In the genomic region with DNA sequence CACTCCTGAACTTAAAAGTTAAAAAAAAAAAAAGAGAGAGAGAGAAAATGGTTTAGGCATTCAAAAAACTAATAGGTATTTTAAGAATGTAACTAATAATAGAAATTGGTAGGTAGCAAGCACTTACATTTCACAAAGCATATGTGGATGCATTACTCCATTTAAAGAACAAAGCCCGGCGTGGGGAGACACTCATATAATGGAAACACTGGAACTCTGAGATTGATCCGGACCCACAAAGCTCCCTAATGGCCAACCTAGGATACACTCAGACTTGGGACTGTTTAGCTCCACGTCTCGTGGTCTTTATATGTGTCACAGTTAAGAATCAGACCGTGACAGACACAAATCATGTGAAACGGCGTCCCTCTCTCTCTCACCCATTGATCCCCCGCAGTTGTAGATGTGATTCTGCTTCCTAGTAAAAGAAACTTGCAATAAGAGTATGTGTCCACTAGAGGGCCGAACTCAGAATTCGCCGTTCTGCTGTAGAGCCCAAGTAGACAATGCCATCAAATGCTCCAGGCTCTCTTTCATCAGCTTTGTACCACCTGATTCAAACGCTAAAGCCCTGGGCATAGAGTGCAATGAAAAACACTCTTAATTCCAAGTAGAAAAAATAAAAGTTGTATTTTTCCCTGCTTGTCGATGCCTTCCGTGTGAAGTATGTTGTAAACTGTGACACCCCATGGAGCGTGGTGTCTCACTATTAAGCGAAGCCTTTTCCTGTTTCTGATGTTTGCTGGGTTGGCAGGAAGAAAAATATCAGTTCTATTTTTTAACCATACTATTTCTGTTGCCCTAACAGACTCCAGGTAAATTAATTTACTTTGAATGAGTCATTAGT, we compare ENCODE assay signal across 8 cellular contexts.
DNase-seq lines count a peak whose midpoint lies in the region; ATAC-seq and TF ChIP-seq lines count a peak whose summit lies in the region.

No MANE protein-coding gene starts in this region.

- no peak overlapping the region for H3K27ac ChIP-seq in right lobe of liver

- intact Hi-C loops in right lobe of liver (cut with DNase I): no loop called here

- H3K4me1 ChIP-seq in right lobe of liver: no peaks in the 10 kb centered on the region

- TF ChIP-seq POLR2A in right lobe of liver (IDR thresholded peaks at IDR 0.05): no peak

- 22% methylated on average over 16 of the region's 17 CpGs for WGBS in right lobe of liver (ENCODE audit: insufficient coverage, low coverage, low lambda C conversion rate, missing lambda C conversion rate)

- H3K4me3 ChIP-seq in AG04449 (ENCODE audit: low read depth, low read length) (no peak overlapping the region), right lobe of liver (no peak overlapping the region)

- ATAC-seq in right lobe of liver: peak; percentile 84 to 91 (median 86)

- CTCF ChIA-PET in AG04449 (lab: Yijun Ruan, JAX): interaction anchor here (0.7 to 3.6 kb wide), 13 partner anchors 9 to 1186 kb away, joined by 3 to 22 read pairs (median 4); no protein-coding TSS in a partner anchor
- CTCF ChIA-PET in GM10248 (lab: Yijun Ruan, JAX): interaction anchor here (0.7 to 2.8 kb wide), 6 partner anchors 12 to 1186 kb away, joined by 3 to 9 read pairs (median 4); no protein-coding TSS in a partner anchor

- DNase-seq in AG04449 (ENCODE audit: low read depth, low spot score) (no peak), GM10248 (ENCODE audit: extremely low spot score) (peak; percentile 40), HCEC 1CT (peak; percentile 56), Kasumi-1 (lab: John Stamatoyannopoulos, UW) (peak; percentile 69 to 75), RPMI7951 (ENCODE audit: low read depth) (peak; percentile 63), dermis microvascular lymphatic vessel endothelial cell (ENCODE audit: low read depth in 2 of 2) (peak; percentile 33 to 59), right lobe of liver (peak in 1 of 3 donors; percentile 42), superior temporal gyrus (ENCODE audit: extremely low spot score) (peak; percentile 91)

- no peaks in the 10 kb centered on the region for H3K36me3 ChIP-seq in right lobe of liver

- H3K9me3 ChIP-seq in right lobe of liver: no peaks in the 10 kb centered on the region

- H3K27me3 ChIP-seq in right lobe of liver: no peaks in the 10 kb centered on the region

- POLR2A ChIA-PET in AG04449 (lab: Yijun Ruan, JAX) (no interaction called here), GM10248 (lab: Yijun Ruan, JAX) (no interaction called here)

- peak; percentile 59 for TF ChIP-seq CTCF in AG04449 (IDR thresholded peaks at IDR 0.05; ENCODE audit: insufficient read depth, low read length, missing control alignments)
- peak; percentile 72 for TF ChIP-seq CTCF in GM10248 (IDR thresholded peaks at IDR 0.05; ENCODE audit: control extremely low read depth, extremely low read depth, low read depth, missing control alignments)
- peak; percentile 52 to 72 (median 68) for TF ChIP-seq CTCF in right lobe of liver (IDR thresholded peaks at IDR 0.05)
